In genomic region chr6:137414599-137414998, GRCh38 we compare ENCODE assay signal across 8 cellular contexts.
A peak's percentile ranks its signal among the peaks of the same experiment; 100 is the strongest.
DNase-seq lines count a peak whose midpoint lies in the region; ATAC-seq, FAIRE-seq and TF ChIP-seq lines count a peak whose summit lies in the region.
"Had no signal": no experiment of that assay in that cellular context is flagged by ENCODE, and none has a peak within 500 bp of the region (broad histone marks: within the 10 kb centered on the region; RNA-seq: fewer than 3 reads in every experiment).

No MANE protein-coding gene starts in this region.

- H2BK20ac ChIP-seq in H9 (ENCODE audit: low read depth, low read length, poor library complexity, severe bottlenecking), result no peak overlapping the region

- H2BK5ac ChIP-seq in H9 (ENCODE audit: insufficient read length, low read length), result no peak overlapping the region

- no peak for TF ChIP-seq POLR2A in lower leg skin (IDR thresholded peaks at IDR 0.05)

- H3T11ph ChIP-seq in H9 (ENCODE audit: low read length), result no peak overlapping the region

- H3K27me3 ChIP-seq in H9 (ENCODE audit: insufficient read depth, low read length) (no peaks in the 10 kb centered on the region), skeletal muscle satellite cell (ENCODE audit: control insufficient read depth, insufficient read depth, low read length) (peaks cover 26% of the 10 kb centered on the region)

- no peak for TF ChIP-seq CTCF in H9 (conservative IDR thresholded peaks at IDR 0.05)
- TF ChIP-seq CTCF in activated CD8-positive, alpha-beta T cell treated with anti-CD3 and anti-CD28 coated beads for 36 hours (IDR thresholded peaks at IDR 0.05), result no peak
- TF ChIP-seq CTCF in kidney (IDR thresholded peaks at IDR 0.05; ENCODE audit: borderline replicate concordance, extremely low read depth, insufficient read depth), result no peak
- no peak for TF ChIP-seq CTCF in lower leg skin (IDR thresholded peaks at IDR 0.05)

- H4K20me1 ChIP-seq in H9 (ENCODE audit: control insufficient read depth, insufficient read depth, insufficient read length), result no peaks in the 10 kb centered on the region

- H2BK12ac ChIP-seq in H9 (ENCODE audit: insufficient read length, low read depth, low read length), result no peak overlapping the region

- H3K18ac ChIP-seq in H9 (ENCODE audit: insufficient read length, low read depth, low read length), result no peak overlapping the region

- no peak overlapping the region for H3K27ac Mint-ChIP-seq in H9
- no peak overlapping the region for H3K27ac Mint-ChIP-seq in activated CD8-positive, alpha-beta T cell treated with anti-CD3 and anti-CD28 coated beads for 36 hours

- H3K9ac ChIP-seq in H9 (ENCODE audit: extremely low read depth, insufficient read length, low read length) (no peak overlapping the region), kidney (ENCODE audit: low read length in 2 of 2) (no peak overlapping the region), skeletal muscle satellite cell (ENCODE audit: low read depth, low read length) (peak overlapping the region; percentile 52)

- no peak overlapping the region for H4K5ac ChIP-seq in H9 (ENCODE audit: insufficient read length, low read depth, low read length)

- no peak for FAIRE-seq in kidney (lab: Jason Lieb, UNC)

- H2BK15ac ChIP-seq in H9 (ENCODE audit: low read depth, low read length), result no peak overlapping the region

- no peak overlapping the region for H4K91ac ChIP-seq in H9 (ENCODE audit: insufficient read length, low read depth, low read length)

- CTCF ChIA-PET in activated CD8-positive, alpha-beta T cell treated with anti-CD3 and anti-CD28 coated beads for 36 hours (lab: Charles Lee), result interaction anchor here (0.8 to 4.8 kb wide), 17 partner anchors 8 to 175 kb away, joined by 3 to 46 read pairs (median 6); no protein-coding TSS in a partner anchor

- intact Hi-C loops in activated CD8-positive, alpha-beta T cell treated with anti-CD3 and anti-CD28 coated beads for 36 hours (cut with micrococcal nuclease), result no loop called here
- intact Hi-C loops in kidney (cut with DNase I) (no loop called here), lower leg skin (cut with DNase I; ENCODE audit: low total_unique reads) (no loop called here)

- H3K79me2 ChIP-seq in H9 (ENCODE audit: insufficient read depth, low read length), result no peaks in the 10 kb centered on the region

- H3K14ac ChIP-seq in H9 (ENCODE audit: insufficient read depth, low read length), result no peak overlapping the region

- no peaks in the 10 kb centered on the region for H3K9me3 Mint-ChIP-seq in H9
- no peaks in the 10 kb centered on the region for H3K9me3 Mint-ChIP-seq in activated CD8-positive, alpha-beta T cell treated with anti-CD3 and anti-CD28 coated beads for 36 hours

- peak overlapping the region; percentile 54 to 63 for H3K4me3 ChIP-seq in kidney (ENCODE audit: low read length in 2 of 2)
- H3K4me3 ChIP-seq in skeletal muscle satellite cell (ENCODE audit: low read length), result peak overlapping the region; percentile 71
- no peak overlapping the region for H3K4me3 ChIP-seq in lower leg skin (ENCODE audit: low read depth, poor library complexity, severe bottlenecking)

- H2AFZ ChIP-seq in H9 (ENCODE audit: low read length), result no peak overlapping the region

- no peak overlapping the region for H3K56ac ChIP-seq in H9 (ENCODE audit: insufficient read length, low read depth, low read length)

- no peak overlapping the region for H2BK120ac ChIP-seq in H9 (ENCODE audit: low read depth, low read length, poor library complexity, severe bottlenecking)

- H3K36me3 ChIP-seq in kidney (ENCODE audit: control insufficient read depth in 1 of 2, insufficient read depth in 2 of 2, low read length in 2 of 2), result no peaks in the 10 kb centered on the region
- no peaks in the 10 kb centered on the region for H3K36me3 ChIP-seq in skeletal muscle satellite cell (ENCODE audit: insufficient read depth, low read length)

- H3K23me2 ChIP-seq in H9 (ENCODE audit: insufficient read length, low read depth, low read length, poor library complexity, severe bottlenecking), result peaks cover 6% of the 10 kb centered on the region

- no peaks in the 10 kb centered on the region for H3K79me1 ChIP-seq in H9 (ENCODE audit: insufficient read depth, low read depth, low read length, poor library complexity, severe bottlenecking)

- H3K4me2 ChIP-seq in H9 (ENCODE audit: insufficient read depth, insufficient read length, low read length) (no peak overlapping the region), skeletal muscle satellite cell (ENCODE audit: low read length) (peak overlapping the region; percentile 94)

- no peak for ATAC-seq in activated CD8-positive, alpha-beta T cell treated with anti-CD3 and anti-CD28 coated beads for 36 hours

- no peaks in the 10 kb centered on the region; a peak in 1 of 7 replicates for H3K36me3 Mint-ChIP-seq in H9 (ENCODE audit: insufficient read depth in 1 of 3, low read depth in 3 of 3)
- H3K36me3 Mint-ChIP-seq in activated CD8-positive, alpha-beta T cell treated with anti-CD3 and anti-CD28 coated beads for 36 hours (ENCODE audit: low read depth), result no peaks in the 10 kb centered on the region

- POLR2A ChIA-PET in activated CD8-positive, alpha-beta T cell treated with anti-CD3 and anti-CD28 coated beads for 36 hours (lab: Charles Lee), result interaction anchor here (1.5 kb wide), 1 partner anchor 9 kb away, joined by 4 read pairs; no protein-coding TSS in a partner anchor

- H3K27ac ChIP-seq in H9 (ENCODE audit: insufficient read length, low read depth, low read length) (no peak overlapping the region), kidney (ENCODE audit: low read depth in 2 of 2, low read length in 2 of 2) (no peak overlapping the region)

- peaks cover 24% of the 10 kb centered on the region for H3K27me3 Mint-ChIP-seq in H9 (ENCODE audit: low read depth)
- no peaks in the 10 kb centered on the region for H3K27me3 Mint-ChIP-seq in activated CD8-positive, alpha-beta T cell treated with anti-CD3 and anti-CD28 coated beads for 36 hours

- H3K4me1 ChIP-seq in H9 (ENCODE audit: insufficient read depth, low read length) (peaks cover 4% of the 10 kb centered on the region; the same call in 1 of the 2 replicates), kidney (ENCODE audit: control insufficient read depth in 1 of 2, insufficient read depth in 1 of 2, low read depth in 1 of 2, low read length in 2 of 2) (no peaks in the 10 kb centered on the region), skeletal muscle satellite cell (ENCODE audit: control insufficient read depth, insufficient read depth, low read length) (peaks cover 3% of the 10 kb centered on the region)

- peak overlapping the region; percentile 57 to 72 for H3K4me3 Mint-ChIP-seq in H9
- peak overlapping the region; percentile 72 for H3K4me3 Mint-ChIP-seq in activated CD8-positive, alpha-beta T cell treated with anti-CD3 and anti-CD28 coated beads for 36 hours

- DNase-seq in H9 (no peak), kidney (no peak), lower leg skin (ENCODE audit: low spot score in 2 of 2) (no peak), NCI-H187 (lab: John Stamatoyannopoulos, UW) (no peak), SKM-1 treated with dmso at 0.1 percent for 144 hours (lab: John Stamatoyannopoulos, UW; ENCODE audit: unreplicated experiment) (no peak)
- DNase-seq in activated CD8-positive, alpha-beta T cell treated with anti-CD3 and anti-CD28 coated beads for 36 hours, result no peak
- DNase-seq: Kasumi-1 had no signal

- H2AK5ac ChIP-seq in H9 (ENCODE audit: insufficient read length, low read length), result no peak overlapping the region

- no peak overlapping the region for H3K4ac ChIP-seq in H9 (ENCODE audit: low read depth, low read length)

- no CpG with 5 or more reads among the region's 7 CpGs for WGBS in H9 (ENCODE audit: extremely low coverage, insufficient read length, low lambda C conversion rate)
- WGBS in lower leg skin, 2 donors, result 39 to 45% methylated on average over 7 of the region's 7 CpGs

- H3K23ac ChIP-seq in H9 (ENCODE audit: insufficient read length, low read depth, low read length), result no peak overlapping the region

- H3K4me1 Mint-ChIP-seq in H9, result peaks cover 48 to 53% of the 10 kb centered on the region in 2 experiments
- H3K4me1 Mint-ChIP-seq in activated CD8-positive, alpha-beta T cell treated with anti-CD3 and anti-CD28 coated beads for 36 hours (ENCODE audit: low read depth), result peaks cover 8% of the 10 kb centered on the region

- H4K8ac ChIP-seq in H9 (replicated peaks; ENCODE audit: insufficient read length, low read depth, low read length), result no peak overlapping the region

- H3K9me3 ChIP-seq in H9 (ENCODE audit: control insufficient read depth, low read depth, low read length), result no peaks in the 10 kb centered on the region
- no peaks in the 10 kb centered on the region for H3K9me3 ChIP-seq in kidney (ENCODE audit: control insufficient read depth in 1 of 2, low read length in 2 of 2)
- H3K9me3 ChIP-seq in skeletal muscle satellite cell (replicated peaks; ENCODE audit: low read length), result no peaks in the 10 kb centered on the region
